In the genomic region with DNA sequence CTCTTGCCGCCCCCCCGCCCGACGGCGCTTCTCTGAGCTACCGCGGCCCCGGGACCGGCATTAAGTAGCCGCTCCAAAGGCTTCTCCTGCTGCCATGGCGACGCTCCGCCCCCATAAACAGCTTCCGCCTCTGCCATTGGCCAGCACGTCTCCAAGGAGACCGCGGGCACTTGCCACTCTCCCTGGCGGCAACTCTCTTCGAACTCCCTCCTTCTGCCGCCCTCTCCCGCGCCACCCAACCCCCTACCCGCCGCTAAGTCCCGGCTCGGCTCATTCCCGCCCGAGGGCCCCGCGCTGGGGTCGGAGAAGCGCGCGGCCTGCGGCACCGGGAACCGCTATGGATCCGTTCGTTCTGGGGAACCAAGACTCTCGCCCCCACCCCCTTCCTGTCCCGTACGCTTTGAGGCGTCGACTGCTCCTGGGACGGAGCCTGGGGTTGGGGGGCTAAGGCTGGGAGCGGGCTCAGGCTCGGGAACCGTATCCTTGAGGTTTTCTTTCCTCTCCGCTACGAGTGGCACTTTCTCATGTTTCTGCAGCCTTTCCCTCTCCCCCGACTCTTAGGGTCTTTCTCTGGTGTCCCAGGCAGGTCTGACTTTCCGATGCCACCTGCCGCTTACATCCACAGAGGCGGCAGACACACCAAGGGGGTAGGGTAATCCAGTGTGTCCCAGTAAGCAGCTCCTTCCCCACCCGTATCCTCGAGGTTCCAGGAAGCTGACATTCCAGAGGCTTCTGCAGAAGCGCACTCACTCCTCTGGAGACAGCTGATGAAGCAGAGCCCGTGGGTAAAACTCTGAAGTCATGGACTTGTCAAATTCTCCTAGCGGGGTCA, we compare ENCODE assay signal across 8 cellular contexts. TPM values are rescaled to one million over a fixed set of nuclear protein-coding genes. Genes with fewer than 3 reads are reported as not detected.
DNase-seq lines count a peak whose midpoint lies in the region; ATAC-seq, FAIRE-seq and TF ChIP-seq lines count a peak whose summit lies in the region.

A gene with protein sequence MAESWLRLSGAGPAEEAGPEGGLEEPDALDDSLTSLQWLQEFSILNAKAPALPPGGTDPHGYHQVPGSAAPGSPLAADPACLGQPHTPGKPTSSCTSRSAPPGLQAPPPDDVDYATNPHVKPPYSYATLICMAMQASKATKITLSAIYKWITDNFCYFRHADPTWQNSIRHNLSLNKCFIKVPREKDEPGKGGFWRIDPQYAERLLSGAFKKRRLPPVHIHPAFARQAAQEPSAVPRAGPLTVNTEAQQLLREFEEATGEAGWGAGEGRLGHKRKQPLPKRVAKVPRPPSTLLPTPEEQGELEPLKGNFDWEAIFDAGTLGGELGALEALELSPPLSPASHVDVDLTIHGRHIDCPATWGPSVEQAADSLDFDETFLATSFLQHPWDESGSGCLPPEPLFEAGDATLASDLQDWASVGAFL (minus strand): TSS at position 34 of the 832 bp plus-strand sequence. CDS start 850 bp downstream, outside the sequence.

- ATAC-seq in GM21423 (IDR thresholded peaks at IDR 0.05; ENCODE audit: unreplicated experiment), result peak; percentile 54
- peak; percentile 87 for ATAC-seq in naive thymus-derived CD4-positive, alpha-beta T cell

- no peaks in the 10 kb centered on the region for H3K36me3 ChIP-seq in Karpas-422 (ENCODE audit: insufficient read depth, low read length)
- no peaks in the 10 kb centered on the region for H3K36me3 ChIP-seq in naive thymus-derived CD4-positive, alpha-beta T cell (ENCODE audit: control insufficient read depth in 2 of 3, insufficient read depth in 3 of 3, low read length in 3 of 3)

- H2AFZ ChIP-seq in Karpas-422 (ENCODE audit: low read length), result no peak within 1 kb of the TSS

- CTCF ChIA-PET in naive thymus-derived CD4-positive, alpha-beta T cell (lab: Charles Lee), result interaction anchor here (0.9 to 8.1 kb wide), 6 partner anchors 11 to 138 kb away, joined by 4 to 111 read pairs (median 9); no protein-coding TSS in a partner anchor

- H3K4me3 Mint-ChIP-seq in CD14-positive monocyte, result peak within 1 kb of the TSS; percentile 77 to 86
- H3K4me3 Mint-ChIP-seq in naive thymus-derived CD4-positive, alpha-beta T cell, result peak within 1 kb of the TSS; percentile 82 to 89 (median 85)

- H3K27ac ChIP-seq in Karpas-422 (ENCODE audit: low read length), result no peak within 1 kb of the TSS
- peak within 1 kb of the TSS; percentile 61 for H3K27ac ChIP-seq in naive thymus-derived CD4-positive, alpha-beta T cell (ENCODE audit: low read depth, low read length)

- peak within 1 kb of the TSS in 1 of 7 donors; percentile 25 for H3K27ac Mint-ChIP-seq in CD14-positive monocyte
- peak within 1 kb of the TSS; percentile 80 to 99 (median 93) for H3K27ac Mint-ChIP-seq in naive thymus-derived CD4-positive, alpha-beta T cell

- peak; percentile 87 for DNase-seq in CD14-positive monocyte (ENCODE audit: low spot score)
- peak; percentile 95 for DNase-seq in Karpas-422
- peak; percentile 77 for DNase-seq in RCC 7860 (ENCODE audit: low spot score)
- DNase-seq in activated T-helper 1 cell treated with Interleukin-2 at 50 U/mL for 16 hours (ENCODE audit: low read depth), result peak; percentile 85
- DNase-seq in fibroblast of mammary gland (ENCODE audit: low read depth), result peak; percentile 71
- peak; percentile 88 to 94 (median 91) for DNase-seq in naive thymus-derived CD4-positive, alpha-beta T cell
- DNase-seq in stimulated activated CD8-positive, alpha-beta memory T cell treated with anti-CD3 and anti-CD28 coated beads, Interleukin-7, amount 100 ng/mL, for 4 hours (ENCODE audit: low read depth in 2 of 2), result peak; percentile 82 to 83

- H3K9ac ChIP-seq in Karpas-422 (ENCODE audit: low read length), result no peak within 1 kb of the TSS

- FAIRE-seq in RCC 7860 (lab: Jason Lieb, UNC), result no peak

- no peaks in the 10 kb centered on the region for H4K20me1 ChIP-seq in Karpas-422 (ENCODE audit: insufficient read depth, low read depth, low read length)

- peaks cover 56% of the 10 kb centered on the region for H3K4me1 Mint-ChIP-seq in CD14-positive monocyte
- H3K4me1 Mint-ChIP-seq in naive thymus-derived CD4-positive, alpha-beta T cell, result peaks cover 42 to 64% (median 59%) of the 10 kb centered on the region in 7 donors

- no peaks in the 10 kb centered on the region for H3K79me2 ChIP-seq in Karpas-422 (ENCODE audit: low read length)

- intact Hi-C loops in CD14-positive monocyte (cut with micrococcal nuclease), result no loop called here
- intact Hi-C loops in naive thymus-derived CD4-positive, alpha-beta T cell (cut with micrococcal nuclease), result loop anchor here (1.0 to 10.0 kb wide), 7 partner anchors 11 to 533 kb away; a partner anchor contains a TSS

- peaks cover 0 to 10% of the 10 kb centered on the region in 2 donors for H3K36me3 Mint-ChIP-seq in CD14-positive monocyte
- peaks cover 0 to 14% (median 0%) of the 10 kb centered on the region in 5 donors for H3K36me3 Mint-ChIP-seq in naive thymus-derived CD4-positive, alpha-beta T cell

- no peaks in the 10 kb centered on the region for H3K27me3 ChIP-seq in Karpas-422 (ENCODE audit: low read length)
- no peaks in the 10 kb centered on the region for H3K27me3 ChIP-seq in naive thymus-derived CD4-positive, alpha-beta T cell (ENCODE audit: control insufficient read depth in 2 of 2, insufficient read depth in 2 of 2, low read length in 2 of 2)

- H3K4me2 ChIP-seq in Karpas-422 (ENCODE audit: low read depth, low read length, poor library complexity, severe bottlenecking), result peak within 1 kb of the TSS; percentile 69

- peaks cover 0 to 10% (median 3%) of the 10 kb centered on the region in 7 donors for H3K9me3 Mint-ChIP-seq in CD14-positive monocyte
- H3K9me3 Mint-ChIP-seq in naive thymus-derived CD4-positive, alpha-beta T cell, result peaks cover 0 to 1% (median 0%) of the 10 kb centered on the region in 11 donors

- no peaks in the 10 kb centered on the region for H3K9me3 ChIP-seq in Karpas-422 (ENCODE audit: low read length)
- H3K9me3 ChIP-seq in naive thymus-derived CD4-positive, alpha-beta T cell (ENCODE audit: control insufficient read depth in 2 of 3, low read length in 3 of 3), result no peaks in the 10 kb centered on the region

- peaks cover 9% of the 10 kb centered on the region for H3K4me1 ChIP-seq in Karpas-422 (ENCODE audit: low read length)
- peaks cover 50 to 58% of the 10 kb centered on the region in 2 donors for H3K4me1 ChIP-seq in naive thymus-derived CD4-positive, alpha-beta T cell (ENCODE audit: control insufficient read depth in 2 of 2, insufficient read depth in 2 of 2, low read length in 2 of 2)

- peaks cover 24 to 52% (median 44%) of the 10 kb centered on the region in 3 donors for H3K27me3 Mint-ChIP-seq in CD14-positive monocyte (ENCODE audit: low read depth in 3 of 3)
- peaks cover 0 to 26% (median 0%) of the 10 kb centered on the region in 5 donors for H3K27me3 Mint-ChIP-seq in naive thymus-derived CD4-positive, alpha-beta T cell

- POLR2A ChIA-PET in naive thymus-derived CD4-positive, alpha-beta T cell (lab: Charles Lee), result interaction anchor here (0.8 to 8.5 kb wide), 14 partner anchors 12 to 139 kb away, joined by 3 to 141 read pairs (median 4); no protein-coding TSS in a partner anchor

- H3K4me3 ChIP-seq in Karpas-422 (ENCODE audit: low read length) (peak within 1 kb of the TSS; percentile 58), fibroblast of mammary gland (ENCODE audit: control insufficient read depth, low read depth, low read length) (peak within 1 kb of the TSS; percentile 44)
- peak within 1 kb of the TSS; percentile 49 for H3K4me3 ChIP-seq in naive thymus-derived CD4-positive, alpha-beta T cell (ENCODE audit: low read length)

- TF ChIP-seq CTCF in CD14-positive monocyte (IDR thresholded peaks at IDR 0.05), result no peak
- TF ChIP-seq CTCF in fibroblast of mammary gland (conservative IDR thresholded peaks at IDR 0.05; ENCODE audit: control insufficient read depth, insufficient read depth, low read depth, low read length), result no peak

- H3K9me2 ChIP-seq in Karpas-422 (replicated peaks; ENCODE audit: insufficient read depth, low read length), result no peaks in the 10 kb centered on the region

RNA-seq across cellular contexts. Expression of the gene that starts here (rescaled TPM):
- polyA plus RNA-seq in CD14-positive monocyte, result not detected
- total RNA-seq in Karpas-422 (2014; rRNA removed; shearing (Covaris generic); ENCODE audit: low replicate concordance), result not detected in 2 replicates
- total RNA-seq in naive thymus-derived CD4-positive, alpha-beta T cell, result 1 to 10 TPM in 4 of 5 experiments, under 1 TPM in 1; 0.29 to 2.2 (median 1.4) TPM
- 1 to 10 TPM in 1 of 2 donors, under 1 TPM in 1; 0.27 to 1.0 TPM for polyA plus RNA-seq in naive thymus-derived CD4-positive, alpha-beta T cell

Comparison
In these comparisons a context has a peak if more than half of its experiments do, and no peak if none do; other contexts are left out.
1. Peak in DNase-seq in CD14-positive monocyte; RNA of the gene not detected or under 1 TPM.
2. Peak in DNase-seq, H3K4me3 ChIP-seq and H3K4me2 ChIP-seq in Karpas-422; RNA of the gene not detected or under 1 TPM.
3. intact Hi-C loops: an anchor here in naive thymus-derived CD4-positive, alpha-beta T cell (1.0 to 10.0 kb wide); none called in CD14-positive monocyte.